Comparison of ENCODE assay signal across 8 cellular contexts in genomic region chr12:89949457-89950195, GRCh38.
DNase-seq lines count a peak whose midpoint lies in the region; ATAC-seq and TF ChIP-seq lines count a peak whose summit lies in the region.

No MANE protein-coding gene starts in this region.

- H3K27ac Mint-ChIP-seq in activated naive CD4-positive, alpha-beta T cell treated with anti-CD3 and anti-CD28 coated beads for 36 hours, result no peak overlapping the region

- H3K9me3 Mint-ChIP-seq in activated naive CD4-positive, alpha-beta T cell treated with anti-CD3 and anti-CD28 coated beads for 36 hours, result no peaks in the 10 kb centered on the region

- no peaks in the 10 kb centered on the region for H3K27me3 Mint-ChIP-seq in activated naive CD4-positive, alpha-beta T cell treated with anti-CD3 and anti-CD28 coated beads for 36 hours (ENCODE audit: low read depth)

- H3K4me3 ChIP-seq in HFF-Myc (replicated peaks; ENCODE audit: low read depth, low read length), result no peak overlapping the region

- intact Hi-C loops in activated naive CD4-positive, alpha-beta T cell treated with anti-CD3 and anti-CD28 coated beads for 36 hours (cut with micrococcal nuclease), result loop anchor here (1.0 to 10.0 kb wide), 16 partner anchors 11 to 935 kb away; no protein-coding TSS in a partner anchor

- CTCF ChIA-PET in activated naive CD4-positive, alpha-beta T cell treated with anti-CD3 and anti-CD28 coated beads for 36 hours (lab: Charles Lee), result interaction anchor here (0.6 to 1.3 kb wide), 4 partner anchors 10 to 1730 kb away, joined by 3 to 5 read pairs (median 4); no protein-coding TSS in a partner anchor

- no peak overlapping the region for H3K4me3 Mint-ChIP-seq in activated naive CD4-positive, alpha-beta T cell treated with anti-CD3 and anti-CD28 coated beads for 36 hours

- DNase-seq in NK-92 treated with Interleukin-12 subunit alpha and Interleukin-12 subunit beta, amount 100 ng/mL, for 24 hours (lab: John Stamatoyannopoulos, UW), result peak; percentile 2
- DNase-seq in NK-92 (lab: John Stamatoyannopoulos, UW; ENCODE audit: unreplicated experiment) (no peak), HFF-Myc (ENCODE audit: extremely low read depth, low read depth) (peak; percentile 93), NCI-H2081 treated with DMSO at 0.1 percent for 48 hours (lab: John Stamatoyannopoulos, UW) (peak; percentile 72), iris pigment epithelial cell (ENCODE audit: low read depth) (peak; percentile 86), NCI-H82 treated with DMSO at 0.1 percent for 48 hours (lab: John Stamatoyannopoulos, UW; ENCODE audit: unreplicated experiment) (no peak)
- peak; percentile 68 for DNase-seq in activated naive CD4-positive, alpha-beta T cell treated with anti-CD3 and anti-CD28 coated beads for 36 hours
- DNase-seq in stimulated activated naive CD8-positive, alpha-beta T cell treated with anti-CD3 and anti-CD28 coated beads, Interleukin-15, Interleukin-2, amounts not matched to agents 100 U/mL and 50 U/mL, for 24 hours, result peak; percentile 36

- peak; percentile 87 for ATAC-seq in stimulated activated naive CD8-positive, alpha-beta T cell treated with anti-CD3 and anti-CD28 coated beads, Interleukin-15, Interleukin-2, amounts not matched to agents 100 U/mL and 50 U/mL, for 24 hours

- TF ChIP-seq CTCF in HFF-Myc (IDR thresholded peaks at IDR 0.05; ENCODE audit: low read depth, low read length, missing control alignments), result peak; percentile 25

- H3K36me3 Mint-ChIP-seq in activated naive CD4-positive, alpha-beta T cell treated with anti-CD3 and anti-CD28 coated beads for 36 hours (ENCODE audit: low read depth), result no peaks in the 10 kb centered on the region

- H3K4me1 Mint-ChIP-seq in activated naive CD4-positive, alpha-beta T cell treated with anti-CD3 and anti-CD28 coated beads for 36 hours (ENCODE audit: low read depth), result peaks cover 39% of the 10 kb centered on the region

Comparison
In these comparisons a context has a peak if more than half of its experiments do, and no peak if none do; other contexts are left out.
1. DNase-seq: peak in NK-92 treated with Interleukin-12 subunit alpha and Interleukin-12 subunit beta, amount 100 ng/mL, for 24 hours (single experiment), HFF-Myc (single experiment), NCI-H2081 treated with DMSO at 0.1 percent for 48 hours (single experiment), activated naive CD4-positive, alpha-beta T cell treated with anti-CD3 and anti-CD28 coated beads for 36 hours (single experiment), iris pigment epithelial cell (single experiment) and stimulated activated naive CD8-positive, alpha-beta T cell treated with anti-CD3 and anti-CD28 coated beads, Interleukin-15, Interleukin-2, amounts not matched to agents 100 U/mL and 50 U/mL, for 24 hours (single experiment); none in NK-92 (single experiment) and NCI-H82 treated with DMSO at 0.1 percent for 48 hours (single experiment).